In genomic region chr5:178312900-178313299, GRCh38 we compare ENCODE assay signal across 1 cellular context.
TF ChIP-seq lines count a peak whose summit lies in the region.

No MANE protein-coding gene starts in this region.

TF ChIP-seq in H1, 55 proteins besides CTCF, POLR2A, EP300 and RAD21 (continued from another document):
- TF ChIP-seq CHD7 (IDR thresholded peaks at IDR 0.05; ENCODE audit: insufficient replicate concordance, low read length): no peak
- no peak for TF ChIP-seq SIRT6 (IDR thresholded peaks at IDR 0.05; ENCODE audit: low read length)
- TF ChIP-seq CHD1 (IDR thresholded peaks at IDR 0.05; ENCODE audit: low read depth, low read length): no peak
- TF ChIP-seq JUND (IDR thresholded peaks at IDR 0.05; ENCODE audit: low read length): no peak
- no peak for TF ChIP-seq POLR2AphosphoS5 (IDR thresholded peaks at IDR 0.05; ENCODE audit: low read depth, low read length)
- TF ChIP-seq ATF2 (IDR thresholded peaks at IDR 0.05; ENCODE audit: low read length): no peak
- TF ChIP-seq SUZ12 (IDR thresholded peaks at IDR 0.05; ENCODE audit: low read length): no peak
- TF ChIP-seq SRF (IDR thresholded peaks at IDR 0.05; ENCODE audit: low read depth, low read length): no peak
- TF ChIP-seq POU5F1 (IDR thresholded peaks at IDR 0.05; ENCODE audit: low read depth, low read length): no peak
- TF ChIP-seq NANOG (IDR thresholded peaks at IDR 0.05; ENCODE audit: insufficient read depth, low read depth, low read length, poor library complexity, severe bottlenecking): no peak
- no peak for TF ChIP-seq CBX8 (IDR thresholded peaks at IDR 0.05; ENCODE audit: borderline replicate concordance, low read depth, low read length)
- TF ChIP-seq SIX5 (IDR thresholded peaks at IDR 0.05; ENCODE audit: low read depth, low read length): no peak
- TF ChIP-seq NRF1 (IDR thresholded peaks at IDR 0.05; ENCODE audit: low read depth, low read length): no peak
- no peak for TF ChIP-seq ASH2L (IDR thresholded peaks at IDR 0.05; ENCODE audit: low read length)
- TF ChIP-seq YY1 (IDR thresholded peaks at IDR 0.05; ENCODE audit: low read depth, low read length): no peak
- TF ChIP-seq CEBPB (IDR thresholded peaks at IDR 0.05; ENCODE audit: low read depth, low read length): no peak
